Comparison of ENCODE assay signal across 36 cellular contexts in the genomic region with DNA sequence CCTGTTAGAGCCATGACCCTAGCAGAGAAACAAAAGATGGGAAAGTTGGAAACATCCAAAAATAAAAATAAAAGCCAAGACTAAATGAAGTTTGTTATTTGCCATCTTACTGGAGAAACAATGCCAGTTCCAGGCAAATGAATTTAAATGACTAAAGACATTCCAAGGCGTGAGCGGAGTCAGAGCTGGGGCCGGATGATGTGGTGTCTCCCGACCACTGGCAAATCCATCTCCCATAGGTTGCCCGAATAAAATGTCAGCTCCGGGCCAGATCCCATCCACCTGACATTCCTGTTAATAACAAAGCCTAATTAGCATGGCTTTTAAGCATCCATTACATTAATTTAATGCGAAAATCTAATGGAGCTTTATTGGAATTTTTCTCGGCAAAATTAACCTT.
"Had no signal": no experiment of that assay in that cellular context is flagged by ENCODE, and none has a peak within 500 bp of the region (broad histone marks: within the 10 kb centered on the region; RNA-seq: fewer than 3 reads in every experiment).

No MANE protein-coding gene starts in this region.

- H3K27me3 Mint-ChIP-seq: activated CD4-positive, alpha-beta T cell treated with anti-CD3 and anti-CD28 coated beads, Interleukin-2, amount 10 ng/mL, durations not matched to agents 24 days and 14 days; activated naive CD4-positive, alpha-beta T cell treated with anti-CD3 and anti-CD28 coated beads, Interleukin-2, amount 50 U/mL, for 24 hours; activated naive CD8-positive, alpha-beta T cell treated with anti-CD3 and anti-CD28 coated beads for 36 hours; activated naive CD8-positive, alpha-beta T cell treated with anti-CD3 and anti-CD28 coated beads, Interleukin-2, amount 50 U/mL, for 24 hours had no signal

- H3K9me3 ChIP-seq: adrenal gland, body of pancreas, esophagus muscularis mucosa, gastrocnemius medialis, heart left ventricle had no signal

- H3K27ac ChIP-seq: adrenal gland, body of pancreas, esophagus muscularis mucosa, foreskin keratinocyte, gastrocnemius medialis, heart left ventricle, WERI-Rb-1 had no signal

- H3K9me3 Mint-ChIP-seq: activated CD4-positive, alpha-beta memory T cell treated with anti-CD3 and anti-CD28 coated beads for 36 hours; activated CD4-positive, alpha-beta T cell treated with anti-CD3 and anti-CD28 coated beads, Interleukin-2, amount 10 ng/mL, durations not matched to agents 24 days and 14 days; activated naive CD4-positive, alpha-beta T cell treated with anti-CD3 and anti-CD28 coated beads for 36 hours; activated naive CD4-positive, alpha-beta T cell treated with anti-CD3 and anti-CD28 coated beads, Interleukin-2, amount 50 U/mL, for 24 hours; activated naive CD8-positive, alpha-beta T cell treated with anti-CD3 and anti-CD28 coated beads for 36 hours; activated naive CD8-positive, alpha-beta T cell treated with anti-CD3 and anti-CD28 coated beads, Interleukin-2, amount 50 U/mL, for 24 hours; activated T-helper 1 cell treated with anti-CD3 and anti-CD28 coated beads, Interleukin-12 subunit alpha, Interleukin-12 subunit beta, Interleukin-2, Interleukin-4 antibody, amounts not matched to agents 30 ng/mL and 10 ng/mL and 1 ng/mL, durations not matched to agents 14 hours and 24 hours and 36 hours; activated T-helper 2 cell treated with anti-CD3 and anti-CD28 coated beads, Interferon-gamma antibody, Interleukin-2, Interleukin-4, amounts not matched to agents 10 μg/mL and 5 μg/mL and 100 μg/mL, durations not matched to agents 14 hours and 24 hours and 36 hours; effector memory CD8-positive, alpha-beta T cell; T-helper 1 cell treated with Interleukin-12 subunit alpha and Interleukin-12 subunit beta and Interleukin-4 antibody, amounts not matched to agents 30 μg/mL and 1 μg/mL, for 36 hours had no signal

- H3K4me3 Mint-ChIP-seq: activated CD4-positive, alpha-beta memory T cell treated with anti-CD3 and anti-CD28 coated beads for 36 hours; activated CD4-positive, alpha-beta T cell treated with anti-CD3 and anti-CD28 coated beads for 36 hours; activated CD4-positive, alpha-beta T cell treated with anti-CD3 and anti-CD28 coated beads, Interleukin-2, amount 10 ng/mL, durations not matched to agents 24 days and 14 days; activated CD8-positive, alpha-beta memory T cell treated with anti-CD3 and anti-CD28 coated beads, Interleukin-2, amount 10 ng/mL, durations not matched to agents 7 days and 5 days; activated CD8-positive, alpha-beta T cell treated with anti-CD3 and anti-CD28 coated beads, Interleukin-2, amount 10 ng/mL, durations not matched to agents 7 days and 5 days; activated naive CD4-positive, alpha-beta T cell treated with anti-CD3 and anti-CD28 coated beads for 36 hours; activated naive CD4-positive, alpha-beta T cell treated with anti-CD3 and anti-CD28 coated beads, Interleukin-2, amount 50 U/mL, for 24 hours; activated naive CD8-positive, alpha-beta T cell treated with anti-CD3 and anti-CD28 coated beads for 36 hours; activated naive CD8-positive, alpha-beta T cell treated with anti-CD3 and anti-CD28 coated beads, Interleukin-2, amount 50 U/mL, for 24 hours; activated T-helper 1 cell treated with anti-CD3 and anti-CD28 coated beads, Interleukin-12 subunit alpha, Interleukin-12 subunit beta, Interleukin-2, Interleukin-4 antibody, amounts not matched to agents 30 ng/mL and 10 ng/mL and 1 ng/mL, durations not matched to agents 14 hours and 24 hours and 36 hours; effector memory CD8-positive, alpha-beta T cell; T-helper 1 cell treated with Interleukin-12 subunit alpha and Interleukin-12 subunit beta and Interleukin-4 antibody, amounts not matched to agents 30 μg/mL and 1 μg/mL, for 36 hours had no signal

- H3K4me3 ChIP-seq: adrenal gland, body of pancreas, esophagus muscularis mucosa, gastrocnemius medialis, heart left ventricle had no signal

- H3K36me3 Mint-ChIP-seq: activated CD4-positive, alpha-beta memory T cell treated with anti-CD3 and anti-CD28 coated beads for 36 hours; activated CD8-positive, alpha-beta memory T cell treated with anti-CD3 and anti-CD28 coated beads, Interleukin-2, amount 10 ng/mL, durations not matched to agents 7 days and 5 days; activated naive CD4-positive, alpha-beta T cell treated with anti-CD3 and anti-CD28 coated beads, Interleukin-2, amount 50 U/mL, for 24 hours; activated naive CD8-positive, alpha-beta T cell treated with anti-CD3 and anti-CD28 coated beads for 36 hours had no signal

- H3K4me1 ChIP-seq: adrenal gland, body of pancreas, esophagus muscularis mucosa, foreskin keratinocyte, gastrocnemius medialis, heart left ventricle had no signal

- H3K27me3 ChIP-seq: adrenal gland, body of pancreas, esophagus muscularis mucosa, foreskin keratinocyte, gastrocnemius medialis had no signal

- H3K4me1 Mint-ChIP-seq: activated CD4-positive, alpha-beta T cell treated with anti-CD3 and anti-CD28 coated beads, Interleukin-2, amount 10 ng/mL, durations not matched to agents 24 days and 14 days; activated CD8-positive, alpha-beta memory T cell treated with anti-CD3 and anti-CD28 coated beads, Interleukin-2, amount 10 ng/mL, durations not matched to agents 7 days and 5 days; activated naive CD4-positive, alpha-beta T cell treated with anti-CD3 and anti-CD28 coated beads, Interleukin-2, amount 50 U/mL, for 24 hours had no signal

- FAIRE-seq: colon had no signal

- ATAC-seq: activated CD4-positive, alpha-beta T cell treated with anti-CD3 and anti-CD28 coated beads for 36 hours; activated CD8-positive, alpha-beta memory T cell treated with anti-CD3 and anti-CD28 coated beads, Interleukin-2, amount 10 ng/mL, durations not matched to agents 7 days and 5 days; activated CD8-positive, alpha-beta T cell treated with anti-CD3 and anti-CD28 coated beads, Interleukin-2, amount 10 ng/mL, durations not matched to agents 7 days and 5 days; activated naive CD8-positive, alpha-beta T cell treated with anti-CD3 and anti-CD28 coated beads, Interleukin-2, amount 50 U/mL, for 24 hours; body of pancreas; effector memory CD8-positive, alpha-beta T cell; foreskin keratinocyte; gastrocnemius medialis; heart left ventricle had no signal

- H3K27ac Mint-ChIP-seq: activated CD4-positive, alpha-beta memory T cell treated with anti-CD3 and anti-CD28 coated beads for 36 hours; activated CD4-positive, alpha-beta T cell treated with anti-CD3 and anti-CD28 coated beads for 36 hours; activated CD4-positive, alpha-beta T cell treated with anti-CD3 and anti-CD28 coated beads, Interleukin-2, amount 10 ng/mL, durations not matched to agents 24 days and 14 days; activated CD8-positive, alpha-beta memory T cell treated with anti-CD3 and anti-CD28 coated beads, Interleukin-2, amount 10 ng/mL, durations not matched to agents 7 days and 5 days; activated CD8-positive, alpha-beta T cell treated with anti-CD3 and anti-CD28 coated beads, Interleukin-2, amount 10 ng/mL, durations not matched to agents 7 days and 5 days; activated naive CD4-positive, alpha-beta T cell treated with anti-CD3 and anti-CD28 coated beads for 36 hours; activated naive CD4-positive, alpha-beta T cell treated with anti-CD3 and anti-CD28 coated beads, Interleukin-2, amount 50 U/mL, for 24 hours; activated naive CD8-positive, alpha-beta T cell treated with anti-CD3 and anti-CD28 coated beads for 36 hours; activated naive CD8-positive, alpha-beta T cell treated with anti-CD3 and anti-CD28 coated beads, Interleukin-2, amount 50 U/mL, for 24 hours; activated T-helper 1 cell treated with anti-CD3 and anti-CD28 coated beads, Interleukin-12 subunit alpha, Interleukin-12 subunit beta, Interleukin-2, Interleukin-4 antibody, amounts not matched to agents 30 ng/mL and 10 ng/mL and 1 ng/mL, durations not matched to agents 14 hours and 24 hours and 36 hours; activated T-helper 2 cell treated with anti-CD3 and anti-CD28 coated beads, Interferon-gamma antibody, Interleukin-2, Interleukin-4, amounts not matched to agents 10 μg/mL and 5 μg/mL and 100 μg/mL, durations not matched to agents 14 hours and 24 hours and 36 hours; effector memory CD8-positive, alpha-beta T cell; T-helper 1 cell treated with Interleukin-12 subunit alpha and Interleukin-12 subunit beta and Interleukin-4 antibody, amounts not matched to agents 30 μg/mL and 1 μg/mL, for 36 hours had no signal

- H3K36me3 ChIP-seq: adrenal gland, esophagus muscularis mucosa, gastrocnemius medialis, heart left ventricle, WERI-Rb-1 had no signal

- DNase-seq: activated CD4-positive, alpha-beta memory T cell treated with anti-CD3 and anti-CD28 coated beads for 36 hours; activated CD4-positive, alpha-beta T cell treated with anti-CD3 and anti-CD28 coated beads for 36 hours; activated CD4-positive, alpha-beta T cell treated with anti-CD3 and anti-CD28 coated beads, Interleukin-2, amount 10 ng/mL, durations not matched to agents 24 days and 14 days; activated CD4-positive, CD25-positive, alpha-beta regulatory T cell; activated CD4-positive, CD25-positive, alpha-beta regulatory T cell treated with anti-CD3 and anti-CD28 coated beads, Interleukin-2, amount 50 U/mL, for 72 hours; activated CD8-positive, alpha-beta memory T cell treated with anti-CD3 and anti-CD28 coated beads, Interleukin-2, amount 10 ng/mL, durations not matched to agents 7 days and 5 days; activated CD8-positive, alpha-beta memory T cell treated with anti-CD3 and anti-CD28 coated beads, Interleukin-2, amount 50 U/mL, for 4 hours; activated CD8-positive, alpha-beta T cell treated with anti-CD3 and anti-CD28 coated beads, Interleukin-2, amount 10 ng/mL, durations not matched to agents 7 days and 5 days; activated effector memory CD4-positive, alpha-beta T cell treated with anti-CD3 and anti-CD28 coated beads, Interleukin-2, amount 50 U/mL, for 16 hours; activated naive CD4-positive, alpha-beta T cell treated with anti-CD3 and anti-CD28 coated beads for 36 hours; activated naive CD8-positive, alpha-beta T cell treated with anti-CD3 and anti-CD28 coated beads for 36 hours; activated naive CD8-positive, alpha-beta T cell treated with anti-CD3 and anti-CD28 coated beads, Interleukin-2, amount 50 U/mL, for 24 hours; activated T-cell treated with anti-CD3 and anti-CD28 coated beads, Interleukin-2, amount 50 U/mL, for 1 hour; activated T-cell treated with anti-CD3 and anti-CD28 coated beads, Interleukin-2, amount 50 U/mL, for 48 hours; adrenal gland; amygdala; aorta; body of pancreas; caudate nucleus; cortex of kidney; dermis blood vessel endothelial cell; effector CD4-positive, alpha-beta T cell; effector memory CD8-positive, alpha-beta T cell; erythroblast; foreskin keratinocyte; gastrocnemius medialis; glutamatergic neuron; heart left ventricle; T-helper 9 cell; WERI-Rb-1 had no signal
